ENCODE assay signal across 1 cellular context in genomic region chr17:44899074-44899782, GRCh38.
TF ChIP-seq lines count a peak whose summit lies in the region.

Gene EFTUD2 (minus strand): TSS chr17:44899445. CDS start chr17:44894521, 4,924 bp downstream.

TF ChIP-seq in K562, 482 proteins besides CTCF, POLR2A, EP300 and RAD21 (continued from another document and continues in another):
- TF ChIP-seq, protein P1, sequence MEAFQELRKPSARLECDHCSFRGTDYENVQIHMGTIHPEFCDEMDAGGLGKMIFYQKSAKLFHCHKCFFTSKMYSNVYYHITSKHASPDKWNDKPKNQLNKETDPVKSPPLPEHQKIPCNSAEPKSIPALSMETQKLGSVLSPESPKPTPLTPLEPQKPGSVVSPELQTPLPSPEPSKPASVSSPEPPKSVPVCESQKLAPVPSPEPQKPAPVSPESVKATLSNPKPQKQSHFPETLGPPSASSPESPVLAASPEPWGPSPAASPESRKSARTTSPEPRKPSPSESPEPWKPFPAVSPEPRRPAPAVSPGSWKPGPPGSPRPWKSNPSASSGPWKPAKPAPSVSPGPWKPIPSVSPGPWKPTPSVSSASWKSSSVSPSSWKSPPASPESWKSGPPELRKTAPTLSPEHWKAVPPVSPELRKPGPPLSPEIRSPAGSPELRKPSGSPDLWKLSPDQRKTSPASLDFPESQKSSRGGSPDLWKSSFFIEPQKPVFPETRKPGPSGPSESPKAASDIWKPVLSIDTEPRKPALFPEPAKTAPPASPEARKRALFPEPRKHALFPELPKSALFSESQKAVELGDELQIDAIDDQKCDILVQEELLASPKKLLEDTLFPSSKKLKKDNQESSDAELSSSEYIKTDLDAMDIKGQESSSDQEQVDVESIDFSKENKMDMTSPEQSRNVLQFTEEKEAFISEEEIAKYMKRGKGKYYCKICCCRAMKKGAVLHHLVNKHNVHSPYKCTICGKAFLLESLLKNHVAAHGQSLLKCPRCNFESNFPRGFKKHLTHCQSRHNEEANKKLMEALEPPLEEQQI (IDR thresholded peaks at IDR 0.05): no peak; the same call in 1 of the 2 replicates
- TF ChIP-seq ELF2 (CRISPR knock-in tag; IDR thresholded peaks at IDR 0.05) (peak; percentile 99), SMAD3 (CRISPR knock-in tag; conservative IDR thresholded peaks at IDR 0.05) (no peak), FIP1L1 (IDR thresholded peaks at IDR 0.05; ENCODE audit: low read depth, low read length, poor library complexity, severe bottlenecking) (peak; percentile 95), ZNF717 (CRISPR knock-in tag; IDR thresholded peaks at IDR 0.05) (no peak), ARHGAP35 (IDR thresholded peaks at IDR 0.05; ENCODE audit: partially characterized antibody) (no peak), ZSCAN32 (CRISPR knock-in tag; IDR thresholded peaks at IDR 0.05) (no peak), RBM15 (IDR thresholded peaks at IDR 0.05; ENCODE audit: insufficient read depth, low read length) (no peak), ZNF586 (CRISPR knock-in tag; conservative IDR thresholded peaks at IDR 0.05) (no peak), SIN3B (IDR thresholded peaks at IDR 0.05; ENCODE audit: low read depth) (peak; percentile 94), ZKSCAN1 (IDR thresholded peaks at IDR 0.05; ENCODE audit: low read depth, low read length) (0 out of 2 replicates have a peak, but pooled peaks have one; percentile 8), HDAC3 (IDR thresholded peaks at IDR 0.05; ENCODE audit: borderline replicate concordance, partially characterized antibody) (no peak), PCBP2 (IDR thresholded peaks at IDR 0.05; ENCODE audit: low read depth, low read length, poor library complexity, severe bottlenecking) (no peak), TAF7 (tag; IDR thresholded peaks at IDR 0.05) (peak; percentile 77), FOXM1 (IDR thresholded peaks at IDR 0.05; ENCODE audit: low read depth) (no peak), FOXM1 (CRISPR knock-in tag; IDR thresholded peaks at IDR 0.05; ENCODE audit: low read depth) (0 out of 2 replicates have a peak, but pooled peaks have one; percentile 40), GATA2 (CRISPR knock-in tag; IDR thresholded peaks at IDR 0.05) (no peak), NR2C2 (CRISPR knock-in tag; IDR thresholded peaks at IDR 0.05) (peak; percentile 74; the same call in 1 of the 2 replicates), NR2C2 (tag; IDR thresholded peaks at IDR 0.05) (peak; percentile 82), PTTG1 (tag; IDR thresholded peaks at IDR 0.05; ENCODE audit: low read depth) (no peak), PHF20 (IDR thresholded peaks at IDR 0.05; ENCODE audit: partially characterized antibody) (peak; percentile 98), ILF3 (IDR thresholded peaks at IDR 0.05; ENCODE audit: borderline replicate concordance) (no peak), RBBP5 (IDR thresholded peaks at IDR 0.05; ENCODE audit: borderline replicate concordance, insufficient read depth, low read length, poor library complexity, severe bottlenecking) (peak; percentile 98), CHD2 (IDR thresholded peaks at IDR 0.05; ENCODE audit: low read depth, low read length) (peak; percentile 54; the same call in 1 of the 2 replicates), RBM17 (IDR thresholded peaks at IDR 0.05; ENCODE audit: borderline replicate concordance, low read depth, low read length) (no peak), EWSR1 (IDR thresholded peaks at IDR 0.05; ENCODE audit: borderline replicate concordance, low read depth, partially characterized antibody) (no peak), NR4A1 (CRISPR knock-in tag; IDR thresholded peaks at IDR 0.05) (no peak), NR4A1 (tag; IDR thresholded peaks at IDR 0.05) (peak; percentile 56; the same call in 1 of the 2 replicates), HINFP (tag; conservative IDR thresholded peaks at IDR 0.05; ENCODE audit: low read depth) (no peak; the same call in 1 of the 2 replicates), NFIC (IDR thresholded peaks at IDR 0.05) (no peak; the same call in 1 of the 2 replicates), HMGXB4 (CRISPR knock-in tag; IDR thresholded peaks at IDR 0.05) (peak; percentile 93), ZFP1 (CRISPR knock-in tag; IDR thresholded peaks at IDR 0.05) (no peak), CEBPG (CRISPR knock-in tag; IDR thresholded peaks at IDR 0.05) (no peak), CEBPG (tag; conservative IDR thresholded peaks at IDR 0.05 in 1 of 2, IDR thresholded peaks at IDR 0.05 in 1 of 2) (no peak), ARID2 (IDR thresholded peaks at IDR 0.05) (no peak), HSF4 (CRISPR knock-in tag; IDR thresholded peaks at IDR 0.05; ENCODE audit: borderline replicate concordance) (no peak; the same call in 1 of the 2 replicates), TCFL5 (CRISPR knock-in tag; conservative IDR thresholded peaks at IDR 0.05) (no peak), ZNF41 (CRISPR knock-in tag; conservative IDR thresholded peaks at IDR 0.05) (no peak), SMARCB1 (IDR thresholded peaks at IDR 0.05; ENCODE audit: insufficient read length, low read depth) (no peak)
- TF ChIP-seq, protein P2, sequence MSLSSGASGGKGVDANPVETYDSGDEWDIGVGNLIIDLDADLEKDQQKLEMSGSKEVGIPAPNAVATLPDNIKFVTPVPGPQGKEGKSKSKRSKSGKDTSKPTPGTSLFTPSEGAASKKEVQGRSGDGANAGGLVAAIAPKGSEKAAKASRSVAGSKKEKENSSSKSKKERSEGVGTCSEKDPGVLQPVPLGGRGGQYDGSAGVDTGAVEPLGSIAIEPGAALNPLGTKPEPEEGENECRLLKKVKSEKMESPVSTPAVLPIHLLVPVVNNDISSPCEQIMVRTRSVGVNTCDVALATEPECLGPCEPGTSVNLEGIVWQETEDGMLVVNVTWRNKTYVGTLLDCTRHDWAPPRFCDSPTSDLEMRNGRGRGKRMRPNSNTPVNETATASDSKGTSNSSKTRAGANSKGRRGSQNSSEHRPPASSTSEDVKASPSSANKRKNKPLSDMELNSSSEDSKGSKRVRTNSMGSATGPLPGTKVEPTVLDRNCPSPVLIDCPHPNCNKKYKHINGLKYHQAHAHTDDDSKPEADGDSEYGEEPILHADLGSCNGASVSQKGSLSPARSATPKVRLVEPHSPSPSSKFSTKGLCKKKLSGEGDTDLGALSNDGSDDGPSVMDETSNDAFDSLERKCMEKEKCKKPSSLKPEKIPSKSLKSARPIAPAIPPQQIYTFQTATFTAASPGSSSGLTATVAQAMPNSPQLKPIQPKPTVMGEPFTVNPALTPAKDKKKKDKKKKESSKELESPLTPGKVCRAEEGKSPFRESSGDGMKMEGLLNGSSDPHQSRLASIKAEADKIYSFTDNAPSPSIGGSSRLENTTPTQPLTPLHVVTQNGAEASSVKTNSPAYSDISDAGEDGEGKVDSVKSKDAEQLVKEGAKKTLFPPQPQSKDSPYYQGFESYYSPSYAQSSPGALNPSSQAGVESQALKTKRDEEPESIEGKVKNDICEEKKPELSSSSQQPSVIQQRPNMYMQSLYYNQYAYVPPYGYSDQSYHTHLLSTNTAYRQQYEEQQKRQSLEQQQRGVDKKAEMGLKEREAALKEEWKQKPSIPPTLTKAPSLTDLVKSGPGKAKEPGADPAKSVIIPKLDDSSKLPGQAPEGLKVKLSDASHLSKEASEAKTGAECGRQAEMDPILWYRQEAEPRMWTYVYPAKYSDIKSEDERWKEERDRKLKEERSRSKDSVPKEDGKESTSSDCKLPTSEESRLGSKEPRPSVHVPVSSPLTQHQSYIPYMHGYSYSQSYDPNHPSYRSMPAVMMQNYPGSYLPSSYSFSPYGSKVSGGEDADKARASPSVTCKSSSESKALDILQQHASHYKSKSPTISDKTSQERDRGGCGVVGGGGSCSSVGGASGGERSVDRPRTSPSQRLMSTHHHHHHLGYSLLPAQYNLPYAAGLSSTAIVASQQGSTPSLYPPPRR (CRISPR knock-in tag; IDR thresholded peaks at IDR 0.05; ENCODE audit: borderline replicate concordance): peak; percentile 83; the same call in 1 of the 2 replicates
- TF ChIP-seq, protein P3, sequence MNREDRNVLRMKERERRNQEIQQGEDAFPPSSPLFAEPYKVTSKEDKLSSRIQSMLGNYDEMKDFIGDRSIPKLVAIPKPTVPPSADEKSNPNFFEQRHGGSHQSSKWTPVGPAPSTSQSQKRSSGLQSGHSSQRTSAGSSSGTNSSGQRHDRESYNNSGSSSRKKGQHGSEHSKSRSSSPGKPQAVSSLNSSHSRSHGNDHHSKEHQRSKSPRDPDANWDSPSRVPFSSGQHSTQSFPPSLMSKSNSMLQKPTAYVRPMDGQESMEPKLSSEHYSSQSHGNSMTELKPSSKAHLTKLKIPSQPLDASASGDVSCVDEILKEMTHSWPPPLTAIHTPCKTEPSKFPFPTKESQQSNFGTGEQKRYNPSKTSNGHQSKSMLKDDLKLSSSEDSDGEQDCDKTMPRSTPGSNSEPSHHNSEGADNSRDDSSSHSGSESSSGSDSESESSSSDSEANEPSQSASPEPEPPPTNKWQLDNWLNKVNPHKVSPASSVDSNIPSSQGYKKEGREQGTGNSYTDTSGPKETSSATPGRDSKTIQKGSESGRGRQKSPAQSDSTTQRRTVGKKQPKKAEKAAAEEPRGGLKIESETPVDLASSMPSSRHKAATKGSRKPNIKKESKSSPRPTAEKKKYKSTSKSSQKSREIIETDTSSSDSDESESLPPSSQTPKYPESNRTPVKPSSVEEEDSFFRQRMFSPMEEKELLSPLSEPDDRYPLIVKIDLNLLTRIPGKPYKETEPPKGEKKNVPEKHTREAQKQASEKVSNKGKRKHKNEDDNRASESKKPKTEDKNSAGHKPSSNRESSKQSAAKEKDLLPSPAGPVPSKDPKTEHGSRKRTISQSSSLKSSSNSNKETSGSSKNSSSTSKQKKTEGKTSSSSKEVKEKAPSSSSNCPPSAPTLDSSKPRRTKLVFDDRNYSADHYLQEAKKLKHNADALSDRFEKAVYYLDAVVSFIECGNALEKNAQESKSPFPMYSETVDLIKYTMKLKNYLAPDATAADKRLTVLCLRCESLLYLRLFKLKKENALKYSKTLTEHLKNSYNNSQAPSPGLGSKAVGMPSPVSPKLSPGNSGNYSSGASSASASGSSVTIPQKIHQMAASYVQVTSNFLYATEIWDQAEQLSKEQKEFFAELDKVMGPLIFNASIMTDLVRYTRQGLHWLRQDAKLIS (CRISPR knock-in tag; IDR thresholded peaks at IDR 0.05): no peak
- TF ChIP-seq, protein P4, sequence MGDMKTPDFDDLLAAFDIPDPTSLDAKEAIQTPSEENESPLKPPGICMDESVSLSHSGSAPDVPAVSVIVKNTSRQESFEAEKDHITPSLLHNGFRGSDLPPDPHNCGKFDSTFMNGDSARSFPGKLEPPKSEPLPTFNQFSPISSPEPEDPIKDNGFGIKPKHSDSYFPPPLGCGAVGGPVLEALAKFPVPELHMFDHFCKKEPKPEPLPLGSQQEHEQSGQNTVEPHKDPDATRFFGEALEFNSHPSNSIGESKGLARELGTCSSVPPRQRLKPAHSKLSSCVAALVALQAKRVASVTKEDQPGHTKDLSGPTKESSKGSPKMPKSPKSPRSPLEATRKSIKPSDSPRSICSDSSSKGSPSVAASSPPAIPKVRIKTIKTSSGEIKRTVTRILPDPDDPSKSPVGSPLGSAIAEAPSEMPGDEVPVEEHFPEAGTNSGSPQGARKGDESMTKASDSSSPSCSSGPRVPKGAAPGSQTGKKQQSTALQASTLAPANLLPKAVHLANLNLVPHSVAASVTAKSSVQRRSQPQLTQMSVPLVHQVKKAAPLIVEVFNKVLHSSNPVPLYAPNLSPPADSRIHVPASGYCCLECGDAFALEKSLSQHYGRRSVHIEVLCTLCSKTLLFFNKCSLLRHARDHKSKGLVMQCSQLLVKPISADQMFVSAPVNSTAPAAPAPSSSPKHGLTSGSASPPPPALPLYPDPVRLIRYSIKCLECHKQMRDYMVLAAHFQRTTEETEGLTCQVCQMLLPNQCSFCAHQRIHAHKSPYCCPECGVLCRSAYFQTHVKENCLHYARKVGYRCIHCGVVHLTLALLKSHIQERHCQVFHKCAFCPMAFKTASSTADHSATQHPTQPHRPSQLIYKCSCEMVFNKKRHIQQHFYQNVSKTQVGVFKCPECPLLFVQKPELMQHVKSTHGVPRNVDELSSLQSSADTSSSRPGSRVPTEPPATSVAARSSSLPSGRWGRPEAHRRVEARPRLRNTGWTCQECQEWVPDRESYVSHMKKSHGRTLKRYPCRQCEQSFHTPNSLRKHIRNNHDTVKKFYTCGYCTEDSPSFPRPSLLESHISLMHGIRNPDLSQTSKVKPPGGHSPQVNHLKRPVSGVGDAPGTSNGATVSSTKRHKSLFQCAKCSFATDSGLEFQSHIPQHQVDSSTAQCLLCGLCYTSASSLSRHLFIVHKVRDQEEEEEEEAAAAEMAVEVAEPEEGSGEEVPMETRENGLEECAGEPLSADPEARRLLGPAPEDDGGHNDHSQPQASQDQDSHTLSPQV (IDR thresholded peaks at IDR 0.05): 0 out of 2 replicates have a peak, but pooled peaks have one; percentile 35
- TF ChIP-seq, protein P5, sequence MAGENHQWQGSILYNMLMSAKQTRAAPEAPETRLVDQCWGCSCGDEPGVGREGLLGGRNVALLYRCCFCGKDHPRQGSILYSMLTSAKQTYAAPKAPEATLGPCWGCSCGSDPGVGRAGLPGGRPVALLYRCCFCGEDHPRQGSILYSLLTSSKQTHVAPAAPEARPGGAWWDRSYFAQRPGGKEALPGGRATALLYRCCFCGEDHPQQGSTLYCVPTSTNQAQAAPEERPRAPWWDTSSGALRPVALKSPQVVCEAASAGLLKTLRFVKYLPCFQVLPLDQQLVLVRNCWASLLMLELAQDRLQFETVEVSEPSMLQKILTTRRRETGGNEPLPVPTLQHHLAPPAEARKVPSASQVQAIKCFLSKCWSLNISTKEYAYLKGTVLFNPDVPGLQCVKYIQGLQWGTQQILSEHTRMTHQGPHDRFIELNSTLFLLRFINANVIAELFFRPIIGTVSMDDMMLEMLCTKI (IDR thresholded peaks at IDR 0.05; ENCODE audit: partially characterized antibody): no peak
